ENCODE assay signal across 16 cellular contexts in the genomic region with DNA sequence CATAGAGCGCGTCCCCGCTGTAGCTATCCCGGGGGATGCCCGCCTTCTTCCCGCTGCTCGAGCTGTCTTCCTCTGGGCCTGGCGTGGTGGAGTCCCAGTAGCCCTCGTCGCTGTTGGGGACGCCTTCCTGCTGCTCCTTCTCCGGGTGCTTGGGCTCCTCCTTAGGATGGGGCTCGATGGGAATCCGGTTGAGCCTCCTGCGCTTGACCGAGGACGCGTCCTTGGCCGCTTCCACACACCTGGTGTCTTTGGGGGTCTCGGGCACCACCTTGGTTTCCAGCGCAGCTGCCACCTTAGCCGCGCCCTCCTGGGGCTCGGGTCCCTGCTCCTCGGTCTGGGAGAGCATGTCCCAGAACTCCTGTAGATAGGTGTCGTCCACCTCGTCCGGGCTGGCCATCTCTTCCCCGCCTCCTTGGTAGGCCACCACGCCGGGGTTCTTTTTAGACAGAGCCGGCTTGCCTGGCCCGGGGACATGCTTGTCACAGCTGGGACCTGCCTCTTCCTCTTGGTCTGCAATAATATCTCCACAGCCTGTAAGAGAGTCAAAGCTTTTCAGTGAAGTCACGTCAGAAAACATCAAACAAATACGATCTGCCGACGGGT. TPM values are rescaled to one million over a fixed set of nuclear protein-coding genes. Genes with fewer than 3 reads are reported as not detected.
DNase-seq lines count a peak whose midpoint lies in the region; ATAC-seq and TF ChIP-seq lines count a peak whose summit lies in the region.
"Had no signal": no experiment of that assay in that cellular context is flagged by ENCODE, and none has a peak within 500 bp of the region (broad histone marks: within the 10 kb centered on the region; RNA-seq: fewer than 3 reads in every experiment).

No MANE protein-coding gene starts in this region.

- peak overlapping the region; percentile 29 for H3K4me3 Mint-ChIP-seq in CD8-positive, alpha-beta T cell
- H3K4me3 Mint-ChIP-seq: activated naive CD8-positive, alpha-beta T cell treated with anti-CD3 and anti-CD28 coated beads, Interleukin-2, amount 10 ng/mL, durations not matched to agents 7 days and 5 days had no signal

- ATAC-seq in CD8-positive, alpha-beta T cell, result no peak
- no peak for ATAC-seq in activated CD4-positive, CD25-positive, alpha-beta regulatory T cell treated with anti-CD3 and anti-CD28 coated beads, Interleukin-2, amount 50 U/mL, for 24 hours
- ATAC-seq in HG02938 (IDR thresholded peaks at IDR 0.05; ENCODE audit: unreplicated experiment), result no peak

- H3K36me3 ChIP-seq in CD8-positive, alpha-beta T cell (ENCODE audit: insufficient read depth, low read length), result no peaks in the 10 kb centered on the region
- no peaks in the 10 kb centered on the region for H3K36me3 ChIP-seq in esophagus muscularis mucosa
- H3K36me3 ChIP-seq in neuron (ENCODE audit: insufficient read depth, low read length), result no peaks in the 10 kb centered on the region
- no peaks in the 10 kb centered on the region for H3K36me3 ChIP-seq in OCI-LY7 (ENCODE audit: insufficient read depth, low read length)
- H3K36me3 ChIP-seq: pancreas had no signal

- H3K4me1 ChIP-seq in CD8-positive, alpha-beta T cell (ENCODE audit: insufficient read depth, low read length), result no peaks in the 10 kb centered on the region
- H3K4me1 ChIP-seq in esophagus muscularis mucosa, result peaks cover 0 to 19% (median 16%) of the 10 kb centered on the region in 4 donors
- H3K4me1 ChIP-seq in neuron (ENCODE audit: insufficient read depth, low read length), result peaks cover 16% of the 10 kb centered on the region
- H3K4me1 ChIP-seq in OCI-LY7 (ENCODE audit: insufficient read depth, low read length, poor library complexity, severe bottlenecking), result no peaks in the 10 kb centered on the region
- H3K4me1 ChIP-seq: pancreas had no signal

- intact Hi-C loops in CD8-positive, alpha-beta T cell (cut with DNase I, micrococcal nuclease), result no loop called here
- intact Hi-C loops in esophagus muscularis mucosa (cut with DNase I), result no loop called here
- intact Hi-C loops in OCI-LY7 (cut with micrococcal nuclease; ENCODE audit: unreplicated experiment), result no loop called here

- no peak for TF ChIP-seq POLR2A in esophagus muscularis mucosa (IDR thresholded peaks at IDR 0.05; ENCODE audit: low read depth)

- no peak overlapping the region for H3K4me3 ChIP-seq in CD8-positive, alpha-beta T cell (ENCODE audit: low read depth, low read length)
- H3K4me3 ChIP-seq in esophagus muscularis mucosa (no peak overlapping the region), neuron (ENCODE audit: low read length) (peak overlapping the region; percentile 43), OCI-LY7 (ENCODE audit: low read depth, low read length, poor library complexity, severe bottlenecking) (no peak overlapping the region)

- TF ChIP-seq CTCF in CD8-positive, alpha-beta T cell (IDR thresholded peaks at IDR 0.05), result no peak
- TF ChIP-seq CTCF in esophagus muscularis mucosa (IDR thresholded peaks at IDR 0.05) (no peak), OCI-LY7 (conservative IDR thresholded peaks at IDR 0.05; ENCODE audit: low read length) (no peak)

- no peaks in the 10 kb centered on the region for H3K9me2 ChIP-seq in OCI-LY7 (ENCODE audit: insufficient read depth, low read length)

- peaks cover 5% of the 10 kb centered on the region for H3K27me3 ChIP-seq in CD8-positive, alpha-beta T cell (ENCODE audit: insufficient read depth, low read length)
- peaks cover 0 to 67% (median 26%) of the 10 kb centered on the region in 4 donors for H3K27me3 ChIP-seq in esophagus muscularis mucosa
- peaks cover 11% of the 10 kb centered on the region for H3K27me3 ChIP-seq in neuron (ENCODE audit: insufficient read depth, low read length)

- peaks cover 51% of the 10 kb centered on the region for H3K27me3 Mint-ChIP-seq in CD8-positive, alpha-beta T cell (ENCODE audit: low read depth)

- no peaks in the 10 kb centered on the region for H3K9me3 ChIP-seq in CD8-positive, alpha-beta T cell (ENCODE audit: low read length)
- H3K9me3 ChIP-seq in esophagus muscularis mucosa (no peaks in the 10 kb centered on the region), neuron (ENCODE audit: low read length) (peaks cover 14% of the 10 kb centered on the region), OCI-LY7 (ENCODE audit: low read length) (no peaks in the 10 kb centered on the region)
- H3K9me3 ChIP-seq: pancreas had no signal

- CTCF ChIA-PET in CD8-positive, alpha-beta T cell (lab: Charles Lee), result no interaction called here
- CTCF ChIA-PET in OCI-LY7 (lab: Charles Lee; ENCODE audit: unreplicated experiment), result no interaction called here

- TF ChIP-seq EP300 in esophagus muscularis mucosa (IDR thresholded peaks at IDR 0.05), result no peak

- no peaks in the 10 kb centered on the region for H3K79me2 ChIP-seq in OCI-LY7 (ENCODE audit: insufficient read depth, low read depth, low read length)

- no peak overlapping the region for H3K27ac ChIP-seq in CD8-positive, alpha-beta T cell (ENCODE audit: low read depth, low read length)
- H3K27ac ChIP-seq in esophagus muscularis mucosa (replicated peaks in 1 of 4), result no peak overlapping the region
- no peak overlapping the region for H3K27ac ChIP-seq in OCI-LY7 (ENCODE audit: low read depth, low read length, poor library complexity, severe bottlenecking)
- H3K27ac ChIP-seq: epithelial cell of prostate, pancreas had no signal

- H3K4me2 ChIP-seq in OCI-LY7 (ENCODE audit: low read length), result no peak overlapping the region

- peaks cover 10% of the 10 kb centered on the region for H3K4me1 Mint-ChIP-seq in CD8-positive, alpha-beta T cell (ENCODE audit: low read depth)

- POLR2A ChIA-PET in CD8-positive, alpha-beta T cell (lab: Charles Lee), result no interaction called here
- POLR2A ChIA-PET in OCI-LY7 (lab: Charles Lee), result no interaction called here

- H4K20me1 ChIP-seq in OCI-LY7 (ENCODE audit: insufficient read depth, low read length), result no peaks in the 10 kb centered on the region

- DNase-seq in CD8-positive, alpha-beta T cell, result no peak
- peak; percentile 55 for DNase-seq in NCI-H146 (lab: John Stamatoyannopoulos, UW)
- peak; percentile 78 for DNase-seq in esophagus muscularis mucosa (ENCODE audit: extremely low spot score)
- DNase-seq in OCI-LY7 (ENCODE audit: low spot score), result no peak
- no peak for DNase-seq in HuH-7 (ENCODE audit: low spot score)
- DNase-seq: AML-193, DMS 273 treated with DMSO at 0.1 percent for 48 hours had no signal

- no peaks in the 10 kb centered on the region for H3K9me3 Mint-ChIP-seq in CD8-positive, alpha-beta T cell
- H3K9me3 Mint-ChIP-seq: activated naive CD8-positive, alpha-beta T cell treated with anti-CD3 and anti-CD28 coated beads, Interleukin-2, amount 10 ng/mL, durations not matched to agents 7 days and 5 days had no signal

- no TSS peak for BruUV-seq in OCI-LY7 (replicated peaks; lab: Mats Ljungman, UMichigan)

- H3K36me3 Mint-ChIP-seq in CD8-positive, alpha-beta T cell, result no peaks in the 10 kb centered on the region
- H3K36me3 Mint-ChIP-seq: activated naive CD8-positive, alpha-beta T cell treated with anti-CD3 and anti-CD28 coated beads, Interleukin-2, amount 10 ng/mL, durations not matched to agents 7 days and 5 days had no signal

- H3K27ac Mint-ChIP-seq in CD8-positive, alpha-beta T cell, result no peak overlapping the region
- H3K27ac Mint-ChIP-seq: activated naive CD8-positive, alpha-beta T cell treated with anti-CD3 and anti-CD28 coated beads, Interleukin-2, amount 10 ng/mL, durations not matched to agents 7 days and 5 days had no signal

- H2AFZ ChIP-seq in neuron (ENCODE audit: low read depth, low read length), result no peak overlapping the region
- no peak overlapping the region for H2AFZ ChIP-seq in OCI-LY7 (ENCODE audit: low read length)

- 82% methylated on average over 32 of the region's 37 CpGs for WGBS in esophagus muscularis mucosa

RNA-seq across cellular contexts. Expression of a gene that starts 2.0 kb away (rescaled TPM):
- total RNA-seq in CD8-positive, alpha-beta T cell, result not detected
- under 1 TPM in 2 of 4 donors, not detected in 2; under 0.01 to 0.17 TPM for total RNA-seq in esophagus muscularis mucosa
- not detected in 2 replicates for total RNA-seq in OCI-LY7 (2014; rRNA removed; shearing (Covaris generic))
- not detected in 2 replicates for total RNA-seq in OCI-LY7 (2022)
- total RNA-seq: activated naive CD8-positive, alpha-beta T cell treated with anti-CD3 and anti-CD28 coated beads, Interleukin-2, amount 10 ng/mL, durations not matched to agents 7 days and 5 days; lung microvascular endothelial cell; NCI-H460; pancreas; RPMI7951 had no signal

Comparison
In these comparisons a context has a peak if more than half of its experiments do, and no peak if none do; other contexts are left out.
1. DNase-seq: peak in NCI-H146 (single experiment) and esophagus muscularis mucosa (single experiment); none in CD8-positive, alpha-beta T cell (0 of 7), OCI-LY7 (single experiment) and HuH-7 (single experiment).